Comparison of ENCODE assay signal across 1 cellular context in the genomic region with DNA sequence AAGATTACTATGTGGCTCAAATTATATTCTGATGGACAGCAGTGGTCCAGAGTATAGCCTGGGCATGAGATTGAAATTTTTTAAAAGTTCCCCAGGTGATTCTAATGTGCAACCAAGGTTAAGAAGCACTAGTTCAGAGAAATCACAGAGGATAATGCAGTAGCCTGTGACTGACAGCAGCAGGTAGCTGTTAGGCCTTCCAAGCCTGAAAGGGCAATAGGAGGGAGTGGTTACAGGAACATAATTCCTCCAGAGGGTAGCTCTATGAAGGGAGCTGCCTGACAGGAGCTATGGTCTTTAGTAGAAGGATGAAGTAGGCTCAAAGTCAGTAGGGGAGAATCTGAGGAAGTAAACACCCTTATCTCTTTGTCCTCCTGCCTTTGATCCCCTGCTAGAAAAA.
TF ChIP-seq lines count a peak whose summit lies in the region.

No MANE protein-coding gene starts in this region.

TF ChIP-seq in GM23338, 12 proteins besides CTCF, POLR2A, EP300 and RAD21 (continued from another document):
- TF ChIP-seq, protein P1, sequence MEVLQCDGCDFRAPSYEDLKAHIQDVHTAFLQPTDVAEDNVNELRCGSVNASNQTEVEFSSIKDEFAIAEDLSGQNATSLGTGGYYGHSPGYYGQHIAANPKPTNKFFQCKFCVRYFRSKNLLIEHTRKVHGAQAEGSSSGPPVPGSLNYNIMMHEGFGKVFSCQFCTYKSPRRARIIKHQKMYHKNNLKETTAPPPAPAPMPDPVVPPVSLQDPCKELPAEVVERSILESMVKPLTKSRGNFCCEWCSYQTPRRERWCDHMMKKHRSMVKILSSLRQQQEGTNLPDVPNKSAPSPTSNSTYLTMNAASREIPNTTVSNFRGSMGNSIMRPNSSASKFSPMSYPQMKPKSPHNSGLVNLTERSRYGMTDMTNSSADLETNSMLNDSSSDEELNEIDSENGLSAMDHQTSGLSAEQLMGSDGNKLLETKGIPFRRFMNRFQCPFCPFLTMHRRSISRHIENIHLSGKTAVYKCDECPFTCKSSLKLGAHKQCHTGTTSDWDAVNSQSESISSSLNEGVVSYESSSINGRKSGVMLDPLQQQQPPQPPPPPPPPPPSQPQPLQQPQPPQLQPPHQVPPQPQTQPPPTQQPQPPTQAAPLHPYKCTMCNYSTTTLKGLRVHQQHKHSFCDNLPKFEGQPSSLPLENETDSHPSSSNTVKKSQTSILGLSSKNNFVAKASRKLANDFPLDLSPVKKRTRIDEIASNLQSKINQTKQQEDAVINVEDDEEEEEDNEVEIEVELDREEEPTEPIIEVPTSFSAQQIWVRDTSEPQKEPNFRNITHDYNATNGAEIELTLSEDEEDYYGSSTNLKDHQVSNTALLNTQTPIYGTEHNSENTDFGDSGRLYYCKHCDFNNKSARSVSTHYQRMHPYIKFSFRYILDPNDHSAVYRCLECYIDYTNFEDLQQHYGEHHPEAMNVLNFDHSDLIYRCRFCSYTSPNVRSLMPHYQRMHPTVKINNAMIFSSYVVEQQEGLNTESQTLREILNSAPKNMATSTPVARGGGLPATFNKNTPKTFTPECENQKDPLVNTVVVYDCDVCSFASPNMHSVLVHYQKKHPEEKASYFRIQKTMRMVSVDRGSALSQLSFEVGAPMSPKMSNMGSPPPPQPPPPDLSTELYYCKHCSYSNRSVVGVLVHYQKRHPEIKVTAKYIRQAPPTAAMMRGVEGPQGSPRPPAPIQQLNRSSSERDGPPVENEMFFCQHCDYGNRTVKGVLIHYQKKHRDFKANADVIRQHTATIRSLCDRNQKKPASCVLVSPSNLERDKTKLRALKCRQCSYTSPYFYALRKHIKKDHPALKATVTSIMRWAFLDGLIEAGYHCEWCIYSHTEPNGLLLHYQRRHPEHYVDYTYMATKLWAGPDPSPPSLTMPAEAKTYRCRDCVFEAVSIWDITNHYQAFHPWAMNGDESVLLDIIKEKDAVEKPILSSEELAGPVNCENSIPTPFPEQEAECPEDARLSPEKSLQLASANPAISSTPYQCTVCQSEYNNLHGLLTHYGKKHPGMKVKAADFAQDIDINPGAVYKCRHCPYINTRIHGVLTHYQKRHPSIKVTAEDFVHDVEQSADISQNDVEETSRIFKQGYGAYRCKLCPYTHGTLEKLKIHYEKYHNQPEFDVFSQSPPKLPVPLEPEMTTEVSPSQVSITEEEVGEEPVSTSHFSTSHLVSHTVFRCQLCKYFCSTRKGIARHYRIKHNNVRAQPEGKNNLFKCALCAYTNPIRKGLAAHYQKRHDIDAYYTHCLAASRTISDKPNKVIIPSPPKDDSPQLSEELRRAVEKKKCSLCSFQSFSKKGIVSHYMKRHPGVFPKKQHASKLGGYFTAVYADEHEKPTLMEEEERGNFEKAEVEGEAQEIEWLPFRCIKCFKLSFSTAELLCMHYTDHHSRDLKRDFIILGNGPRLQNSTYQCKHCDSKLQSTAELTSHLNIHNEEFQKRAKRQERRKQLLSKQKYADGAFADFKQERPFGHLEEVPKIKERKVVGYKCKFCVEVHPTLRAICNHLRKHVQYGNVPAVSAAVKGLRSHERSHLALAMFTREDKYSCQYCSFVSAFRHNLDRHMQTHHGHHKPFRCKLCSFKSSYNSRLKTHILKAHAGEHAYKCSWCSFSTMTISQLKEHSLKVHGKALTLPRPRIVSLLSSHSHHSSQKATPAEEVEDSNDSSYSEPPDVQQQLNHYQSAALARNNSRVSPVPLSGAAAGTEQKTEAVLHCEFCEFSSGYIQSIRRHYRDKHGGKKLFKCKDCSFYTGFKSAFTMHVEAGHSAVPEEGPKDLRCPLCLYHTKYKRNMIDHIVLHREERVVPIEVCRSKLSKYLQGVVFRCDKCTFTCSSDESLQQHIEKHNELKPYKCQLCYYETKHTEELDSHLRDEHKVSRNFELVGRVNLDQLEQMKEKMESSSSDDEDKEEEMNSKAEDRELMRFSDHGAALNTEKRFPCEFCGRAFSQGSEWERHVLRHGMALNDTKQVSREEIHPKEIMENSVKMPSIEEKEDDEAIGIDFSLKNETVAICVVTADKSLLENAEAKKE (CRISPR knock-in tag; IDR thresholded peaks at IDR 0.05) = no peak
- TF ChIP-seq, protein P2, sequence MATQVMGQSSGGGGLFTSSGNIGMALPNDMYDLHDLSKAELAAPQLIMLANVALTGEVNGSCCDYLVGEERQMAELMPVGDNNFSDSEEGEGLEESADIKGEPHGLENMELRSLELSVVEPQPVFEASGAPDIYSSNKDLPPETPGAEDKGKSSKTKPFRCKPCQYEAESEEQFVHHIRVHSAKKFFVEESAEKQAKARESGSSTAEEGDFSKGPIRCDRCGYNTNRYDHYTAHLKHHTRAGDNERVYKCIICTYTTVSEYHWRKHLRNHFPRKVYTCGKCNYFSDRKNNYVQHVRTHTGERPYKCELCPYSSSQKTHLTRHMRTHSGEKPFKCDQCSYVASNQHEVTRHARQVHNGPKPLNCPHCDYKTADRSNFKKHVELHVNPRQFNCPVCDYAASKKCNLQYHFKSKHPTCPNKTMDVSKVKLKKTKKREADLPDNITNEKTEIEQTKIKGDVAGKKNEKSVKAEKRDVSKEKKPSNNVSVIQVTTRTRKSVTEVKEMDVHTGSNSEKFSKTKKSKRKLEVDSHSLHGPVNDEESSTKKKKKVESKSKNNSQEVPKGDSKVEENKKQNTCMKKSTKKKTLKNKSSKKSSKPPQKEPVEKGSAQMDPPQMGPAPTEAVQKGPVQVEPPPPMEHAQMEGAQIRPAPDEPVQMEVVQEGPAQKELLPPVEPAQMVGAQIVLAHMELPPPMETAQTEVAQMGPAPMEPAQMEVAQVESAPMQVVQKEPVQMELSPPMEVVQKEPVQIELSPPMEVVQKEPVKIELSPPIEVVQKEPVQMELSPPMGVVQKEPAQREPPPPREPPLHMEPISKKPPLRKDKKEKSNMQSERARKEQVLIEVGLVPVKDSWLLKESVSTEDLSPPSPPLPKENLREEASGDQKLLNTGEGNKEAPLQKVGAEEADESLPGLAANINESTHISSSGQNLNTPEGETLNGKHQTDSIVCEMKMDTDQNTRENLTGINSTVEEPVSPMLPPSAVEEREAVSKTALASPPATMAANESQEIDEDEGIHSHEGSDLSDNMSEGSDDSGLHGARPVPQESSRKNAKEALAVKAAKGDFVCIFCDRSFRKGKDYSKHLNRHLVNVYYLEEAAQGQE (IDR thresholded peaks at IDR 0.05; ENCODE audit: unreplicated experiment) = no peak
- TF ChIP-seq STAT1 (IDR thresholded peaks at IDR 0.05; ENCODE audit: unreplicated experiment) (no peak), POLR2AphosphoS5 (IDR thresholded peaks at IDR 0.05; ENCODE audit: low read depth) (no peak)
TF ChIP-seq in GM23338: peak in this region for 0.
